8 cellular contexts compared by ENCODE assay signal in the genomic region with DNA sequence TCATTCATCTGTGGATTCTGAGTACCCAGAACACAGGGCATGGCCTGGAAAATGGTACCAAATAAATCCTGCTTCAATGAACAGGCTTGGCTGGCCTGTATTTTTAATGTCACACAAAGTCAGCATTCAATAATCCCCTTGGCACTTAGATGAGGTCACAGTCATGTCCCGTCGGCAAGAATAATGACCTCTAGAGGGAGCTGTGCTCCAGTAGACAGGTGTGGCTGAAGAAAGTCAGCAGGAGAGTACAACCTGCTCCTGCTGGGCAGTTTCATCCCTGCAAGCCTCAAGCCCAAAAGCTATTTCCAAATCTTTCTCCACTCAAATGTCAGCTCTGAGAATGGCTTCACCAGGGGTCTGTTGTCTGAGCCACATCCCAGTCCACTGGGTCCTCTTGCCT.
DNase-seq lines count a peak whose midpoint lies in the region; ATAC-seq and TF ChIP-seq lines count a peak whose summit lies in the region.

No MANE protein-coding gene starts in this region.

- CTCF ChIA-PET in PC-9 (lab: Charles Lee), result no interaction called here

- H3K9me3 ChIP-seq in heart left ventricle (no peaks in the 10 kb centered on the region), PC-9 (ENCODE audit: insufficient read depth, low read depth) (no peaks in the 10 kb centered on the region)

- H4K20me1 ChIP-seq in PC-9 (ENCODE audit: insufficient read depth), result no peaks in the 10 kb centered on the region

- H3K9me2 ChIP-seq in PC-9 (ENCODE audit: insufficient read depth), result no peaks in the 10 kb centered on the region

- no peaks in the 10 kb centered on the region for H3K4me1 ChIP-seq in heart left ventricle
- H3K4me1 ChIP-seq in PC-9 (replicated peaks; ENCODE audit: insufficient read depth), result no peaks in the 10 kb centered on the region; the same call in 1 of the 2 replicates

- H3K79me2 ChIP-seq in PC-9 (ENCODE audit: low read depth), result no peaks in the 10 kb centered on the region

- no peak overlapping the region for H3K4me3 ChIP-seq in heart left ventricle
- no peak overlapping the region for H3K4me3 ChIP-seq in PC-9

- no peak for DNase-seq in heart left ventricle
- no peak for DNase-seq in cardiac septum (ENCODE audit: low spot score)
- peak in 1 of 2 experiments; percentile 15 for DNase-seq in PC-9
- DNase-seq in kidney glomerular epithelial cell (lab: John Stamatoyannopoulos, UW), result peak; percentile 28
- no peak for DNase-seq in NCI-H524 treated with DMSO at 0.1 percent for 48 hours (lab: John Stamatoyannopoulos, UW)
- no peak for DNase-seq in GOT3 (lab: John Stamatoyannopoulos, UW)
- no peak for DNase-seq in Right ventricle myocardium superior

- H3F3A ChIP-seq in PC-9 (ENCODE audit: insufficient read depth, low read depth), result no peaks in the 10 kb centered on the region

- intact Hi-C loops in heart left ventricle (cut with DNase I) (loop anchor here in 3 of 10 donors (5.0 to 10.0 kb wide), 2 partner anchors 301 to 438 kb away; no protein-coding TSS in a partner anchor), cardiac septum (cut with DNase I) (no loop called here), PC-9 (cut with micrococcal nuclease; ENCODE audit: unreplicated experiment) (no loop called here), Right ventricle myocardium superior (cut with DNase I) (no loop called here)

- ATAC-seq in heart left ventricle (peak in 2 of 4 donors; percentile 49), HG02884 (IDR thresholded peaks at IDR 0.05; ENCODE audit: unreplicated experiment) (peak; percentile 82), Right ventricle myocardium superior (ENCODE audit: poor library complexity) (no peak)

- no TSS peak for BruUV-seq in PC-9 (replicated peaks; lab: Mats Ljungman, UMichigan)

- TF ChIP-seq CTCF in heart left ventricle (IDR thresholded peaks at IDR 0.05) (peak in 11 of 12 donors; percentile 6 to 48 (median 30)), PC-9 (conservative IDR thresholded peaks at IDR 0.05) (peak; percentile 62)

- POLR2A ChIA-PET in PC-9 (lab: Charles Lee; ENCODE audit: unreplicated experiment), result no interaction called here

- TF ChIP-seq POLR2A in heart left ventricle (IDR thresholded peaks at IDR 0.05), result no peak

- H3K27ac ChIP-seq in heart left ventricle (no peak overlapping the region), PC-9 (no peak overlapping the region)

- H3K36me3 ChIP-seq in heart left ventricle (no peaks in the 10 kb centered on the region), PC-9 (ENCODE audit: low read depth) (no peaks in the 10 kb centered on the region)

- H2AFZ ChIP-seq in PC-9, result no peak overlapping the region

- 3 to 22% (median 5%) methylated on average over 2 of the region's 2 CpGs for WGBS in heart left ventricle, 4 donors

- H3K27me3 ChIP-seq in heart left ventricle (peaks cover 0 to 8% (median 0%) of the 10 kb centered on the region in 9 donors), PC-9 (ENCODE audit: insufficient read depth, low read depth) (no peaks in the 10 kb centered on the region)

- H3K4me2 ChIP-seq in PC-9, result no peak overlapping the region
